ENCODE assay signal across 15 cellular contexts in genomic region chr1:8297245-8297644, GRCh38. TPM values are rescaled to one million over a fixed set of nuclear protein-coding genes. Genes with fewer than 3 reads are reported as not detected.
A peak's percentile ranks its signal among the peaks of the same experiment; 100 is the strongest.
DNase-seq lines count a peak whose midpoint lies in the region; ATAC-seq and TF ChIP-seq lines count a peak whose summit lies in the region.
"Had no signal": no experiment of that assay in that cellular context is flagged by ENCODE, and none has a peak within 500 bp of the region (broad histone marks: within the 10 kb centered on the region; RNA-seq: fewer than 3 reads in every experiment).

No MANE protein-coding gene starts in this region.

- no peak for TF ChIP-seq RAD21 in IMR-90 (IDR thresholded peaks at IDR 0.05; ENCODE audit: low read length)

- H2AFZ ChIP-seq in IMR-90 (replicated peaks; ENCODE audit: low read length, poor library complexity) (peak overlapping the region; percentile 53), OCI-LY7 (ENCODE audit: low read length) (peak overlapping the region; percentile 42; the same call in 1 of the 2 replicates), neural progenitor cell (replicated peaks) (peak overlapping the region; percentile 66)

- H3K4me2 ChIP-seq in IMR-90 (ENCODE audit: low read depth, low read length): no peak overlapping the region
- H3K4me2 ChIP-seq in OCI-LY7 (ENCODE audit: low read length): no peak overlapping the region
- no peak overlapping the region for H3K4me2 ChIP-seq in neural progenitor cell

- H3K18ac ChIP-seq in IMR-90 (ENCODE audit: low read depth, low read length): no peak overlapping the region

- H2BK5ac ChIP-seq in IMR-90 (ENCODE audit: low read depth, low read length, poor library complexity, severe bottlenecking): no peak overlapping the region

- H3K4me3 ChIP-seq in IMR-90 (ENCODE audit: insufficient read depth, low read depth, low read length) (no peak overlapping the region), OCI-LY7 (ENCODE audit: low read depth, low read length, poor library complexity, severe bottlenecking) (no peak overlapping the region), neural progenitor cell (no peak overlapping the region)

- H3K27ac Mint-ChIP-seq in neural progenitor cell: no peak overlapping the region
- H3K27ac Mint-ChIP-seq: B cell; CD4-positive, alpha-beta T cell; HFFc6; T-helper 17 cell had no signal

- no peak overlapping the region for H3K56ac ChIP-seq in IMR-90 (ENCODE audit: extremely low read depth, insufficient read depth, low read length)

- WGBS in IMR-90 (ENCODE audit: extremely low coverage in 2 of 2, insufficient read length in 1 of 2), 2 experiments: no CpG with 5 or more reads among the region's 4 CpGs

- H3K36me3 ChIP-seq in IMR-90 (ENCODE audit: control insufficient read depth, insufficient read depth, low read length) (no peaks in the 10 kb centered on the region), OCI-LY7 (ENCODE audit: insufficient read depth, low read length) (no peaks in the 10 kb centered on the region), neural progenitor cell (no peaks in the 10 kb centered on the region)

- intact Hi-C loops in IMR-90 (cut with micrococcal nuclease): no loop called here
- intact Hi-C loops in OCI-LY7 (cut with micrococcal nuclease; ENCODE audit: unreplicated experiment): no loop called here

- H4K91ac ChIP-seq in IMR-90 (ENCODE audit: insufficient read depth, low read depth, low read length): no peak overlapping the region

- CTCF ChIA-PET in IMR-90 (lab: Yijun Ruan, JAX): no interaction called here
- CTCF ChIA-PET in OCI-LY7 (lab: Charles Lee; ENCODE audit: unreplicated experiment): no interaction called here

- H4K20me1 ChIP-seq in IMR-90 (ENCODE audit: insufficient read depth, low read length) (no peaks in the 10 kb centered on the region), OCI-LY7 (ENCODE audit: insufficient read depth, low read length) (no peaks in the 10 kb centered on the region), neural progenitor cell (ENCODE audit: low read depth) (no peaks in the 10 kb centered on the region)

- peaks cover 3% of the 10 kb centered on the region for H3K27me3 Mint-ChIP-seq in neural progenitor cell (ENCODE audit: insufficient read depth, low read depth)

- no peak for TF ChIP-seq POLR2A in IMR-90 (IDR thresholded peaks at IDR 0.05; ENCODE audit: low read depth, low read length)

- H3K27ac ChIP-seq in IMR-90 (ENCODE audit: insufficient read depth, low read length) (no peak overlapping the region), OCI-LY7 (ENCODE audit: low read depth, low read length, poor library complexity, severe bottlenecking) (no peak overlapping the region), neural progenitor cell (no peak overlapping the region)

- no peak overlapping the region for H3K23ac ChIP-seq in IMR-90 (ENCODE audit: low read depth, low read length)

- H3K9me3 ChIP-seq in IMR-90 (ENCODE audit: control insufficient read depth, insufficient read depth, low read length) (no peaks in the 10 kb centered on the region), OCI-LY7 (ENCODE audit: low read length) (no peaks in the 10 kb centered on the region), neural progenitor cell (ENCODE audit: low read depth) (no peaks in the 10 kb centered on the region)

- 0 out of 2 replicates have a peak overlapping the region, but pooled peaks have one; percentile 7 for H2AK5ac ChIP-seq in IMR-90 (ENCODE audit: low read depth, low read length)

- H3K79me1 ChIP-seq in IMR-90 (ENCODE audit: low read depth in 1 of 2, low read length in 2 of 2): no peaks in the 10 kb centered on the region

- no peaks in the 10 kb centered on the region for H3K9me3 Mint-ChIP-seq in neural progenitor cell
- H3K9me3 Mint-ChIP-seq: CD4-positive, alpha-beta T cell; HFFc6 had no signal

- H2BK120ac ChIP-seq in IMR-90 (ENCODE audit: low read depth, low read length): no peak overlapping the region

- in situ Hi-C loops in IMR-90 (cut with MboI; ENCODE audit: low sequenced_read_pairs): no loop called here

- no peaks in the 10 kb centered on the region; the same call in 1 of the 2 replicates for H3K9me1 ChIP-seq in IMR-90 (ENCODE audit: insufficient read depth, low read length)

- no peaks in the 10 kb centered on the region for H3K9me2 ChIP-seq in OCI-LY7 (ENCODE audit: insufficient read depth, low read length)

- H2BK20ac ChIP-seq in IMR-90 (ENCODE audit: low read depth, low read length): no peak overlapping the region

- H3K14ac ChIP-seq in IMR-90 (replicated peaks; ENCODE audit: low read depth, low read length): 0 out of 2 replicates have a peak overlapping the region, but pooled peaks have one; percentile 37

- ATAC-seq in IMR-90 (ENCODE audit: low read depth): no peak
- no peak for ATAC-seq in HG02623 (IDR thresholded peaks at IDR 0.05; ENCODE audit: unreplicated experiment)
- no peak for ATAC-seq in HG03571 (IDR thresholded peaks at IDR 0.05; ENCODE audit: unreplicated experiment)
- ATAC-seq: Right ventricle myocardium inferior, T-helper 17 cell had no signal

- H3K9ac ChIP-seq in IMR-90 (ENCODE audit: low read depth, low read length): no peak overlapping the region
- H3K9ac ChIP-seq in neural progenitor cell: no peak overlapping the region

- no peak overlapping the region for H4K8ac ChIP-seq in IMR-90 (ENCODE audit: low read depth in 2 of 2, low read length in 2 of 2)

- H3K4me1 ChIP-seq in IMR-90 (ENCODE audit: control insufficient read depth, insufficient read depth, low read length): peaks cover 3% of the 10 kb centered on the region; the same call in 1 of the 2 replicates
- H3K4me1 ChIP-seq in OCI-LY7 (ENCODE audit: insufficient read depth, low read length, poor library complexity, severe bottlenecking): no peaks in the 10 kb centered on the region
- peaks cover 24% of the 10 kb centered on the region for H3K4me1 ChIP-seq in neural progenitor cell

- dilution Hi-C loops in IMR-90 (cut with HindIII; ENCODE audit: low sequenced_read_pairs, unreplicated experiment): no loop called here

- H3K27me3 ChIP-seq in IMR-90 (ENCODE audit: control insufficient read depth, insufficient read depth, low read length) (no peaks in the 10 kb centered on the region), neural progenitor cell (no peaks in the 10 kb centered on the region)

- H3K79me2 ChIP-seq in OCI-LY7 (ENCODE audit: insufficient read depth, low read depth, low read length) (no peaks in the 10 kb centered on the region), neural progenitor cell (ENCODE audit: low read depth) (no peaks in the 10 kb centered on the region)

- POLR2A ChIA-PET in IMR-90 (lab: Charles Lee; ENCODE audit: unreplicated experiment) (interaction anchor here (0.6 kb wide), 1 partner anchor 247 kb away, joined by 6 read pairs; no protein-coding TSS in a partner anchor), OCI-LY7 (lab: Charles Lee) (no interaction called here)

- BruUV-seq in IMR-90 (replicated peaks; lab: Mats Ljungman, UMichigan): no TSS peak
- no TSS peak for BruUV-seq in OCI-LY7 (replicated peaks; lab: Mats Ljungman, UMichigan)

- no peak overlapping the region for H2BK15ac ChIP-seq in IMR-90 (ENCODE audit: low read depth, low read length)

- DNase-seq in NCI-H524 (lab: John Stamatoyannopoulos, UW) (peak; percentile 5 to 59), NCI-H524 treated with DMSO at 0.1 percent for 48 hours (lab: John Stamatoyannopoulos, UW) (no peak), IMR-90 (no peak), OCI-LY7 (ENCODE audit: low spot score) (no peak), neural progenitor cell (ENCODE audit: low spot score) (no peak)
- DNase-seq: CD4-positive, alpha-beta T cell; EL; HFFc6; Kasumi-1; NCI-H2107; T-helper 17 cell had no signal

- peaks cover 33% of the 10 kb centered on the region for H3K4me1 Mint-ChIP-seq in neural progenitor cell
- H3K4me1 Mint-ChIP-seq: B cell had no signal

- peaks cover 10% of the 10 kb centered on the region for H3F3A ChIP-seq in neural progenitor cell (ENCODE audit: low read depth)

- no peaks in the 10 kb centered on the region for H3K36me3 Mint-ChIP-seq in neural progenitor cell

- H3K4ac ChIP-seq in IMR-90 (ENCODE audit: low read depth, low read length): no peak overlapping the region

- H4K5ac ChIP-seq in IMR-90 (ENCODE audit: low read depth, low read length): no peak overlapping the region

- no peak for TF ChIP-seq CTCF in IMR-90 (conservative IDR thresholded peaks at IDR 0.05; ENCODE audit: low read depth, low read length)
- no peak for TF ChIP-seq CTCF in OCI-LY7 (conservative IDR thresholded peaks at IDR 0.05; ENCODE audit: low read length)
- TF ChIP-seq CTCF in neural progenitor cell (IDR thresholded peaks at IDR 0.05): no peak

- no peak overlapping the region for H2AK9ac ChIP-seq in IMR-90 (replicated peaks; ENCODE audit: low read depth, low read length, poor library complexity)

- H3K4me3 Mint-ChIP-seq in neural progenitor cell: no peak overlapping the region
- H3K4me3 Mint-ChIP-seq: B cell; CD4-positive, alpha-beta T cell; HFFc6; T-helper 17 cell had no signal

TF ChIP-seq in IMR-90, 13 proteins besides CTCF, POLR2A, EP300 and RAD21 (continues in another document):
- TF ChIP-seq BHLHE40 (IDR thresholded peaks at IDR 0.05; ENCODE audit: low read depth, low read length) (no peak), MAFK (IDR thresholded peaks at IDR 0.05; ENCODE audit: low read depth, low read length) (no peak), RFX5 (IDR thresholded peaks at IDR 0.05; ENCODE audit: low read depth, low read length) (no peak)
- TF ChIP-seq, protein P1, sequence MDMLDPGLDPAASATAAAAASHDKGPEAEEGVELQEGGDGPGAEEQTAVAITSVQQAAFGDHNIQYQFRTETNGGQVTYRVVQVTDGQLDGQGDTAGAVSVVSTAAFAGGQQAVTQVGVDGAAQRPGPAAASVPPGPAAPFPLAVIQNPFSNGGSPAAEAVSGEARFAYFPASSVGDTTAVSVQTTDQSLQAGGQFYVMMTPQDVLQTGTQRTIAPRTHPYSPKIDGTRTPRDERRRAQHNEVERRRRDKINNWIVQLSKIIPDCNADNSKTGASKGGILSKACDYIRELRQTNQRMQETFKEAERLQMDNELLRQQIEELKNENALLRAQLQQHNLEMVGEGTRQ (IDR thresholded peaks at IDR 0.05; ENCODE audit: low read depth, low read length): no peak
- TF ChIP-seq, protein P2, sequence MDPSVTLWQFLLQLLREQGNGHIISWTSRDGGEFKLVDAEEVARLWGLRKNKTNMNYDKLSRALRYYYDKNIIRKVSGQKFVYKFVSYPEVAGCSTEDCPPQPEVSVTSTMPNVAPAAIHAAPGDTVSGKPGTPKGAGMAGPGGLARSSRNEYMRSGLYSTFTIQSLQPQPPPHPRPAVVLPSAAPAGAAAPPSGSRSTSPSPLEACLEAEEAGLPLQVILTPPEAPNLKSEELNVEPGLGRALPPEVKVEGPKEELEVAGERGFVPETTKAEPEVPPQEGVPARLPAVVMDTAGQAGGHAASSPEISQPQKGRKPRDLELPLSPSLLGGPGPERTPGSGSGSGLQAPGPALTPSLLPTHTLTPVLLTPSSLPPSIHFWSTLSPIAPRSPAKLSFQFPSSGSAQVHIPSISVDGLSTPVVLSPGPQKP (IDR thresholded peaks at IDR 0.05; ENCODE audit: borderline replicate concordance, low read depth, low read length): no peak

RNA-seq across cellular contexts. Expression of gene SLC45A1, which starts 20.7 kb away (rescaled TPM):
- total RNA-seq in IMR-90 (2012; rRNA removed) (0.72 and 0.83 TPM in 2 replicates), OCI-LY7 (2022) (not detected in 2 replicates), neural progenitor cell (ENCODE audit: low replicate concordance) (1.1 and 3.3 TPM in 2 replicates)
- 3.1 and 3.9 TPM in 2 replicates for polyA plus RNA-seq in IMR-90 (2012; rRNA removed)
- polyA plus RNA-seq in IMR-90 (2012; cell fraction: cytosol; rRNA removed): 3.4 and 7.6 TPM in 2 replicates
- 2.9 and 7.4 TPM in 2 replicates for polyA plus RNA-seq in IMR-90 (2012; cell fraction: nucleus; rRNA removed; ENCODE audit: low replicate concordance)
- total RNA-seq in OCI-LY7 (2014; rRNA removed; shearing (Covaris generic)): not detected in 2 replicates

Comparison
In these comparisons a context has a peak if more than half of its experiments do, and no peak if none do; other contexts are left out.
1. DNase-seq: peak in NCI-H524 (2 of 2); none in NCI-H524 treated with DMSO at 0.1 percent for 48 hours (single experiment), IMR-90 (single experiment), OCI-LY7 (single experiment) and neural progenitor cell (single experiment).
2. Peak in every context shown above with its lines, with median percentiles within 50 percentile points of each other: H2AFZ ChIP-seq.